8 cellular contexts compared by ENCODE assay signal in genomic region chr3:179146911-179147570, GRCh38. TPM values are rescaled to one million over a fixed set of nuclear protein-coding genes. Genes with fewer than 3 reads are reported as not detected.
DNase-seq lines count a peak whose midpoint lies in the region; ATAC-seq and TF ChIP-seq lines count a peak whose summit lies in the region.

No MANE protein-coding gene starts in this region.

- H3K9ac ChIP-seq in adipocyte (ENCODE audit: low read length) (peak overlapping the region; percentile 98), parathyroid adenoma (peak overlapping the region; percentile 38)

- H3K27ac ChIP-seq in cardiac muscle cell: peak overlapping the region; percentile 97
- peak overlapping the region; percentile 87 for H3K27ac ChIP-seq in parathyroid adenoma

- H3K36me3 ChIP-seq in adipocyte (ENCODE audit: control insufficient read depth, insufficient read depth, low read length, severe bottlenecking): no peaks in the 10 kb centered on the region
- no peaks in the 10 kb centered on the region for H3K36me3 ChIP-seq in cardiac muscle cell
- H3K36me3 ChIP-seq in parathyroid adenoma (ENCODE audit: control insufficient read depth, insufficient read depth, low read length): no peaks in the 10 kb centered on the region

- TF ChIP-seq CTCF in cardiac muscle cell (IDR thresholded peaks at IDR 0.05; ENCODE audit: low read depth, low read length): peak; percentile 64
- TF ChIP-seq CTCF in parathyroid adenoma (IDR thresholded peaks at IDR 0.05): peak; percentile 70

- peak overlapping the region; percentile 70 for H3K4me2 ChIP-seq in parathyroid adenoma (ENCODE audit: low read length)

- no peaks in the 10 kb centered on the region for H3K27me3 ChIP-seq in adipocyte (replicated peaks; ENCODE audit: control insufficient read depth, insufficient read depth, low read length)
- no peaks in the 10 kb centered on the region for H3K27me3 ChIP-seq in cardiac muscle cell
- H3K27me3 ChIP-seq in parathyroid adenoma (ENCODE audit: control insufficient read depth, insufficient read depth, low read length): no peaks in the 10 kb centered on the region

- peaks cover 19% of the 10 kb centered on the region for H3K79me2 ChIP-seq in parathyroid adenoma

- peak overlapping the region; percentile 83 for H2AFZ ChIP-seq in parathyroid adenoma

- peaks cover 17% of the 10 kb centered on the region for H3K4me1 ChIP-seq in adipocyte (ENCODE audit: control insufficient read depth, insufficient read depth, low read length)
- peaks cover 15% of the 10 kb centered on the region for H3K4me1 ChIP-seq in cardiac muscle cell (ENCODE audit: low read depth)
- peaks cover 11% of the 10 kb centered on the region for H3K4me1 ChIP-seq in parathyroid adenoma

- peak; percentile 32 for ATAC-seq in GM19395 (IDR thresholded peaks at IDR 0.05; ENCODE audit: unreplicated experiment)
- ATAC-seq in HG03571 (IDR thresholded peaks at IDR 0.05; ENCODE audit: unreplicated experiment): peak; percentile 23

- DNase-seq in DMS153 (lab: John Stamatoyannopoulos, UW): peak; percentile 67
- peak; percentile 67 for DNase-seq in NCI-H524 treated with DMSO at 0.1 percent for 48 hours (lab: John Stamatoyannopoulos, UW)
- peak; percentile 91 for DNase-seq in adipocyte (ENCODE audit: low read depth)
- DNase-seq in cardiac muscle cell (ENCODE audit: low read depth in 1 of 2, low spot score in 1 of 2): peak; percentile 67 to 73
- no peak for DNase-seq in mesenteric fat pad (ENCODE audit: low spot score)

- no peaks in the 10 kb centered on the region for H3K9me3 ChIP-seq in adipocyte (ENCODE audit: control insufficient read depth, low read length)
- H3K9me3 ChIP-seq in cardiac muscle cell (ENCODE audit: low read depth): no peaks in the 10 kb centered on the region
- H3K9me3 ChIP-seq in parathyroid adenoma (ENCODE audit: control insufficient read depth, low read length): no peaks in the 10 kb centered on the region

- H3K4me3 ChIP-seq in adipocyte (ENCODE audit: low read length): peak overlapping the region; percentile 94
- peak overlapping the region; percentile 85 for H3K4me3 ChIP-seq in cardiac muscle cell
- H3K4me3 ChIP-seq in parathyroid adenoma (ENCODE audit: low read depth, low read length): peak overlapping the region; percentile 71

RNA-seq across cellular contexts. Expression of gene PIK3CA, which starts 1.1 kb away (rescaled TPM):
- total RNA-seq in cardiac muscle cell (6.5 and 13.0 TPM in 2 replicates), mesenteric fat pad (68.3 TPM)
- 6.1 and 7.3 TPM in 2 replicates for polyA plus RNA-seq in cardiac muscle cell
